ENCODE assay signal across 28 cellular contexts in genomic region chr5:78326930-78327329, GRCh38.
"Had no signal": no experiment of that assay in that cellular context is flagged by ENCODE, and none has a peak within 500 bp of the region (broad histone marks: within the 10 kb centered on the region; RNA-seq: fewer than 3 reads in every experiment).

No MANE protein-coding gene starts in this region.

- H3K27ac Mint-ChIP-seq: activated CD4-positive, alpha-beta memory T cell treated with anti-CD3 and anti-CD28 coated beads for 36 hours; activated CD4-positive, alpha-beta T cell treated with anti-CD3 and anti-CD28 coated beads for 36 hours; activated CD4-positive, alpha-beta T cell treated with anti-CD3 and anti-CD28 coated beads, Interleukin-2, amount 10 ng/mL, durations not matched to agents 24 days and 14 days; activated CD8-positive, alpha-beta memory T cell treated with anti-CD3 and anti-CD28 coated beads, Interleukin-2, amount 10 ng/mL, durations not matched to agents 7 days and 5 days; activated CD8-positive, alpha-beta T cell treated with anti-CD3 and anti-CD28 coated beads, Interleukin-2, amount 10 ng/mL, durations not matched to agents 7 days and 5 days; activated naive CD4-positive, alpha-beta T cell treated with anti-CD3 and anti-CD28 coated beads for 36 hours; activated naive CD4-positive, alpha-beta T cell treated with anti-CD3 and anti-CD28 coated beads, Interleukin-2, amount 50 U/mL, for 24 hours; activated naive CD8-positive, alpha-beta T cell treated with anti-CD3 and anti-CD28 coated beads, Interleukin-2, amount 10 ng/mL, durations not matched to agents 7 days and 5 days; activated T-helper 1 cell treated with anti-CD3 and anti-CD28 coated beads, Interleukin-12 subunit alpha, Interleukin-12 subunit beta, Interleukin-2, Interleukin-4 antibody, amounts not matched to agents 30 ng/mL and 10 ng/mL and 1 ng/mL, durations not matched to agents 14 hours and 24 hours and 36 hours; activated T-helper 2 cell treated with anti-CD3 and anti-CD28 coated beads, Interferon-gamma antibody, Interleukin-2, Interleukin-4, amounts not matched to agents 10 μg/mL and 5 μg/mL and 100 μg/mL, durations not matched to agents 14 hours and 24 hours and 36 hours; effector memory CD8-positive, alpha-beta T cell had no signal

- H3K36me3 ChIP-seq: cardiac muscle cell, colonic mucosa, esophagus squamous epithelium, gastroesophageal sphincter had no signal

- H3K4me3 ChIP-seq: body of pancreas, cardiac muscle cell, colonic mucosa, esophagus squamous epithelium, gastroesophageal sphincter had no signal

- H3K4me1 ChIP-seq: colonic mucosa, gastroesophageal sphincter had no signal

- H3K27me3 Mint-ChIP-seq: activated CD4-positive, alpha-beta T cell treated with anti-CD3 and anti-CD28 coated beads for 36 hours had no signal

- ATAC-seq: activated CD4-positive, alpha-beta T cell treated with anti-CD3 and anti-CD28 coated beads for 36 hours; activated CD8-positive, alpha-beta memory T cell treated with anti-CD3 and anti-CD28 coated beads, Interleukin-2, amount 10 ng/mL, durations not matched to agents 7 days and 5 days; activated CD8-positive, alpha-beta T cell treated with anti-CD3 and anti-CD28 coated beads, Interleukin-2, amount 10 ng/mL, durations not matched to agents 7 days and 5 days; body of pancreas; effector memory CD8-positive, alpha-beta T cell; gastroesophageal sphincter had no signal

- DNase-seq: activated CD4-positive, alpha-beta memory T cell treated with anti-CD3 and anti-CD28 coated beads for 36 hours; activated CD4-positive, alpha-beta T cell treated with anti-CD3 and anti-CD28 coated beads for 36 hours; activated CD4-positive, alpha-beta T cell treated with anti-CD3 and anti-CD28 coated beads, Interleukin-2, amount 10 ng/mL, durations not matched to agents 24 days and 14 days; activated CD4-positive, CD25-positive, alpha-beta regulatory T cell; activated CD4-positive, CD25-positive, alpha-beta regulatory T cell treated with anti-CD3 and anti-CD28 coated beads, Interleukin-2, amount 50 U/mL, for 72 hours; activated CD8-positive, alpha-beta memory T cell treated with anti-CD3 and anti-CD28 coated beads, Interleukin-2, amount 10 ng/mL, durations not matched to agents 7 days and 5 days; activated CD8-positive, alpha-beta memory T cell treated with anti-CD3 and anti-CD28 coated beads, Interleukin-2, amount 50 U/mL, for 4 hours; activated CD8-positive, alpha-beta T cell treated with anti-CD3 and anti-CD28 coated beads, Interleukin-2, amount 10 ng/mL, durations not matched to agents 7 days and 5 days; activated effector memory CD4-positive, alpha-beta T cell treated with anti-CD3 and anti-CD28 coated beads, Interleukin-2, amount 50 U/mL, for 16 hours; activated naive CD4-positive, alpha-beta T cell treated with anti-CD3 and anti-CD28 coated beads for 36 hours; activated naive CD8-positive, alpha-beta T cell treated with anti-CD3 and anti-CD28 coated beads, Interleukin-2, amount 10 ng/mL, durations not matched to agents 7 days and 5 days; activated T-cell treated with anti-CD3 and anti-CD28 coated beads, Interleukin-2, amount 50 U/mL, for 1 hour; activated T-cell treated with anti-CD3 and anti-CD28 coated beads, Interleukin-2, amount 50 U/mL, for 48 hours; amniotic stem cell; aorta; body of pancreas; central memory CD4-positive, alpha-beta T cell; cerebellar nuclear complex; colonic mucosa; effector memory CD8-positive, alpha-beta T cell; esophagus squamous epithelium; foreskin melanocyte; T-helper 2 cell had no signal

- H3K9me3 Mint-ChIP-seq: activated CD4-positive, alpha-beta memory T cell treated with anti-CD3 and anti-CD28 coated beads for 36 hours; activated CD4-positive, alpha-beta T cell treated with anti-CD3 and anti-CD28 coated beads, Interleukin-2, amount 10 ng/mL, durations not matched to agents 24 days and 14 days; activated naive CD4-positive, alpha-beta T cell treated with anti-CD3 and anti-CD28 coated beads for 36 hours; activated naive CD4-positive, alpha-beta T cell treated with anti-CD3 and anti-CD28 coated beads, Interleukin-2, amount 50 U/mL, for 24 hours; activated naive CD8-positive, alpha-beta T cell treated with anti-CD3 and anti-CD28 coated beads, Interleukin-2, amount 10 ng/mL, durations not matched to agents 7 days and 5 days; activated T-helper 1 cell treated with anti-CD3 and anti-CD28 coated beads, Interleukin-12 subunit alpha, Interleukin-12 subunit beta, Interleukin-2, Interleukin-4 antibody, amounts not matched to agents 30 ng/mL and 10 ng/mL and 1 ng/mL, durations not matched to agents 14 hours and 24 hours and 36 hours; activated T-helper 2 cell treated with anti-CD3 and anti-CD28 coated beads, Interferon-gamma antibody, Interleukin-2, Interleukin-4, amounts not matched to agents 10 μg/mL and 5 μg/mL and 100 μg/mL, durations not matched to agents 14 hours and 24 hours and 36 hours; effector memory CD8-positive, alpha-beta T cell had no signal

- H3K4me3 Mint-ChIP-seq: activated CD4-positive, alpha-beta memory T cell treated with anti-CD3 and anti-CD28 coated beads for 36 hours; activated CD4-positive, alpha-beta T cell treated with anti-CD3 and anti-CD28 coated beads for 36 hours; activated CD4-positive, alpha-beta T cell treated with anti-CD3 and anti-CD28 coated beads, Interleukin-2, amount 10 ng/mL, durations not matched to agents 24 days and 14 days; activated CD8-positive, alpha-beta memory T cell treated with anti-CD3 and anti-CD28 coated beads, Interleukin-2, amount 10 ng/mL, durations not matched to agents 7 days and 5 days; activated CD8-positive, alpha-beta T cell treated with anti-CD3 and anti-CD28 coated beads, Interleukin-2, amount 10 ng/mL, durations not matched to agents 7 days and 5 days; activated naive CD4-positive, alpha-beta T cell treated with anti-CD3 and anti-CD28 coated beads for 36 hours; activated naive CD4-positive, alpha-beta T cell treated with anti-CD3 and anti-CD28 coated beads, Interleukin-2, amount 50 U/mL, for 24 hours; activated naive CD8-positive, alpha-beta T cell treated with anti-CD3 and anti-CD28 coated beads, Interleukin-2, amount 10 ng/mL, durations not matched to agents 7 days and 5 days; activated T-helper 1 cell treated with anti-CD3 and anti-CD28 coated beads, Interleukin-12 subunit alpha, Interleukin-12 subunit beta, Interleukin-2, Interleukin-4 antibody, amounts not matched to agents 30 ng/mL and 10 ng/mL and 1 ng/mL, durations not matched to agents 14 hours and 24 hours and 36 hours; effector memory CD8-positive, alpha-beta T cell had no signal

- H3K9me3 ChIP-seq: body of pancreas, colonic mucosa, esophagus squamous epithelium, gastroesophageal sphincter had no signal

- H3K4me1 Mint-ChIP-seq: activated CD4-positive, alpha-beta T cell treated with anti-CD3 and anti-CD28 coated beads for 36 hours; activated naive CD4-positive, alpha-beta T cell treated with anti-CD3 and anti-CD28 coated beads, Interleukin-2, amount 50 U/mL, for 24 hours; activated naive CD8-positive, alpha-beta T cell treated with anti-CD3 and anti-CD28 coated beads, Interleukin-2, amount 10 ng/mL, durations not matched to agents 7 days and 5 days had no signal

- H3K27me3 ChIP-seq: body of pancreas, cardiac muscle cell, colonic mucosa, esophagus squamous epithelium, gastroesophageal sphincter had no signal

- H3K36me3 Mint-ChIP-seq: activated CD4-positive, alpha-beta memory T cell treated with anti-CD3 and anti-CD28 coated beads for 36 hours; activated CD8-positive, alpha-beta memory T cell treated with anti-CD3 and anti-CD28 coated beads, Interleukin-2, amount 10 ng/mL, durations not matched to agents 7 days and 5 days; activated naive CD4-positive, alpha-beta T cell treated with anti-CD3 and anti-CD28 coated beads, Interleukin-2, amount 50 U/mL, for 24 hours; activated naive CD8-positive, alpha-beta T cell treated with anti-CD3 and anti-CD28 coated beads, Interleukin-2, amount 10 ng/mL, durations not matched to agents 7 days and 5 days had no signal

- H3K27ac ChIP-seq: body of pancreas, cardiac muscle cell, colonic mucosa, esophagus squamous epithelium, gastroesophageal sphincter had no signal
